27 cellular contexts compared by ENCODE assay signal in the genomic region with DNA sequence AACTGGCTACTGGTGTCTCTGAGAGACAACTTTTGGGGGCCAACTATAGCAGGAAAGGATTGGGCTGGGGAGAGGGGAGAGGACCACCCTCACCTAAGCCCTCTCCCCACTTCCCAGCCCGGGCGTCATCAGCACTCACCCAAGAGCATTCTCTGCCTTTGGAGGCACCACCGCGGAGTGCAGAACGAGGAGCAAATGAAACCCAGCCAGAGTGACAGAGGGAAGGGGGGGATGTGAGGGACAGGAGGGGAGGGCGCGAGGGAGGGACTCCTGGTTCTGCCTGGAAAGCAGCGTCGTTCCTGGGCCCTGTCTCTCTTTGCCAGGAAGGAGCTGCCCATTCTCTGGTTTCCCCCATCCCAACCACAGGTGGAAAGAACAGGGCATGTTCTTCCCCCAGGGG. TPM values are rescaled to one million over a fixed set of nuclear protein-coding genes. Genes with fewer than 3 reads are reported as not detected.
"Had no signal": no experiment of that assay in that cellular context is flagged by ENCODE, and none has a peak within 500 bp of the region (broad histone marks: within the 10 kb centered on the region; RNA-seq: fewer than 3 reads in every experiment).

No MANE protein-coding gene starts in this region.

- H3K9me3 ChIP-seq: breast epithelium, esophagus muscularis mucosa, left lung, lower lobe of right lung, pancreas, psoas muscle, right atrium auricular region, testis, transverse colon had no signal

- H3K4me3 ChIP-seq: breast epithelium, esophagus muscularis mucosa, left lung, lower lobe of right lung, pancreas, psoas muscle, right atrium auricular region, testis, transverse colon had no signal

- H3K27ac ChIP-seq: breast epithelium, esophagus muscularis mucosa, left lung, lower lobe of right lung, pancreas, psoas muscle, right atrium auricular region, testis, transverse colon had no signal

- H3K4me3 Mint-ChIP-seq: activated naive CD4-positive, alpha-beta T cell treated with anti-CD3 and anti-CD28 coated beads, Interleukin-2, amount 50 U/mL, for 24 hours; activated naive CD8-positive, alpha-beta T cell treated with anti-CD3 and anti-CD28 coated beads, Interleukin-2, amount 50 U/mL, for 24 hours; central memory CD8-positive, alpha-beta T cell; dendritic cell treated with granulocyte-macrophage colony-stimulating factor and Interleukin-4, amounts not matched to agents 40 ng/mL and 50 ng/mL, for 4 days had no signal

- H3K27me3 ChIP-seq: breast epithelium, pancreas, testis had no signal

- H3K27ac Mint-ChIP-seq: activated naive CD4-positive, alpha-beta T cell treated with anti-CD3 and anti-CD28 coated beads, Interleukin-2, amount 50 U/mL, for 24 hours; activated naive CD8-positive, alpha-beta T cell treated with anti-CD3 and anti-CD28 coated beads, Interleukin-2, amount 50 U/mL, for 24 hours; dendritic cell treated with granulocyte-macrophage colony-stimulating factor and Interleukin-4, amounts not matched to agents 40 ng/mL and 50 ng/mL, for 4 days; nephron had no signal

- DNase-seq: activated CD4-positive, alpha-beta T cell treated with anti-CD3 and anti-CD28 coated beads for 48 hours; activated CD4-positive, alpha-beta T cell treated with anti-CD3 and anti-CD28 coated beads, Interleukin-2, amount 50 U/mL, for 48 hours; activated CD8-positive, alpha-beta memory T cell treated with anti-CD3 and anti-CD28 coated beads, Interleukin-2, amount 50 U/mL, for 4 hours; activated gamma-delta T cell; activated naive CD8-positive, alpha-beta T cell treated with anti-CD3 and anti-CD28 coated beads, Interleukin-2, amount 50 U/mL, for 24 hours; activated T-cell treated with anti-CD3 and anti-CD28 coated beads, Interleukin-2, amount 50 U/mL, for 1 hour; amygdala; foreskin melanocyte; kidney glomerular epithelial cell; left lung; lower lobe of right lung; mesendoderm; nucleus accumbens; pancreas; psoas muscle; stimulated activated CD4-positive, alpha-beta T cell treated with anti-CD3 and anti-CD28 coated beads, Interleukin-2, amount 100 ng/mL, for 48 hours; stimulated activated naive CD8-positive, alpha-beta T cell treated with anti-CD3 and anti-CD28 coated beads, Interleukin-15, Interleukin-2, amounts not matched to agents 100 U/mL and 50 U/mL, for 24 hours; testis; transverse colon had no signal

- ATAC-seq: activated naive CD8-positive, alpha-beta T cell treated with anti-CD3 and anti-CD28 coated beads, Interleukin-2, amount 50 U/mL, for 24 hours; left lung; lower lobe of right lung; pancreas; psoas muscle; stimulated activated naive CD8-positive, alpha-beta T cell treated with anti-CD3 and anti-CD28 coated beads, Interleukin-15, Interleukin-2, amounts not matched to agents 100 U/mL and 50 U/mL, for 24 hours had no signal

- H3K4me1 ChIP-seq: breast epithelium had no signal

- H3K36me3 Mint-ChIP-seq: activated naive CD4-positive, alpha-beta T cell treated with anti-CD3 and anti-CD28 coated beads, Interleukin-2, amount 50 U/mL, for 24 hours had no signal

- H3K9me3 Mint-ChIP-seq: activated naive CD4-positive, alpha-beta T cell treated with anti-CD3 and anti-CD28 coated beads, Interleukin-2, amount 50 U/mL, for 24 hours; activated naive CD8-positive, alpha-beta T cell treated with anti-CD3 and anti-CD28 coated beads, Interleukin-2, amount 50 U/mL, for 24 hours; central memory CD8-positive, alpha-beta T cell; dendritic cell treated with granulocyte-macrophage colony-stimulating factor and Interleukin-4, amounts not matched to agents 40 ng/mL and 50 ng/mL, for 4 days; nephron had no signal

RNA-seq across cellular contexts. Expression of gene ZNF385C, which starts 44.6 kb away (rescaled TPM):
- total RNA-seq: right atrium auricular region; T-helper 1 cell treated with Interleukin-12 subunit alpha and Interleukin-12 subunit beta and Interleukin-4 antibody, amounts not matched to agents 30 ng/mL and 1 ng/mL, for 36 hours had no signal
